In genomic region chr2:104068665-104069064, GRCh38 we compare ENCODE assay signal across 8 cellular contexts.
"Had no signal": no experiment of that assay in that cellular context is flagged by ENCODE, and none has a peak within 500 bp of the region (broad histone marks: within the 10 kb centered on the region; RNA-seq: fewer than 3 reads in every experiment).

No MANE protein-coding gene starts in this region.

- DNase-seq: IMR-90, Karpas-422, KBM-7, KG1 had no signal

- H3K27ac ChIP-seq: HL-60, KMS-11 had no signal

- H3K4me3 ChIP-seq: K562 had no signal

- ATAC-seq: K562 had no signal

- FAIRE-seq: HTR-8/SVneo, K562 had no signal

- H3K4me2 ChIP-seq: KMS-11 had no signal

- H3K9ac ChIP-seq: KMS-11 had no signal
